In genomic region chr2:3519255-3520190, GRCh38 we compare ENCODE assay signal across 1 cellular context.
TF ChIP-seq lines count a peak whose summit lies in the region.

ADI1 (minus strand) TSS chr2:3519531; CDS start chr2:3519487, 44 bp downstream.

TF ChIP-seq in SK-N-SH, 30 proteins besides CTCF, POLR2A, EP300 and RAD21 (continued from another document):
- TF ChIP-seq RCOR1 (IDR thresholded peaks at IDR 0.05; ENCODE audit: low read length) (no peak; the same call in 1 of the 2 replicates), POLR2AphosphoS5 (IDR thresholded peaks at IDR 0.05; ENCODE audit: low read depth, low read length) (peak; percentile 85), NFIC (IDR thresholded peaks at IDR 0.05; ENCODE audit: borderline replicate concordance) (0 out of 2 replicates have a peak, but pooled peaks have one; percentile 3), GATA2 (CRISPR knock-in tag; IDR thresholded peaks at IDR 0.05) (no peak), USF1 (IDR thresholded peaks at IDR 0.05; ENCODE audit: borderline replicate concordance, low read depth) (no peak), FOXJ3 (CRISPR knock-in tag; IDR thresholded peaks at IDR 0.05) (no peak), JUND (IDR thresholded peaks at IDR 0.05) (no peak), CHD2 (IDR thresholded peaks at IDR 0.05; ENCODE audit: low read length, partially characterized antibody) (no peak), TAF1 (IDR thresholded peaks at IDR 0.05; ENCODE audit: borderline replicate concordance, low read depth, low read length) (peak; percentile 73), TEAD4 (IDR thresholded peaks at IDR 0.05; ENCODE audit: borderline replicate concordance, insufficient read depth) (no peak), USF2 (IDR thresholded peaks at IDR 0.05; ENCODE audit: borderline replicate concordance, low read depth, low read length) (no peak), TCF12 (IDR thresholded peaks at IDR 0.05) (peak; percentile 12; the same call in 1 of the 2 replicates), SMC3 (IDR thresholded peaks at IDR 0.05; ENCODE audit: low read depth, low read length) (no peak), ELF1 (IDR thresholded peaks at IDR 0.05) (no peak), FOXM1 (IDR thresholded peaks at IDR 0.05; ENCODE audit: low read depth) (no peak), GABPA (IDR thresholded peaks at IDR 0.05; ENCODE audit: low read depth) (no peak), RFX5 (IDR thresholded peaks at IDR 0.05; ENCODE audit: low read length) (no peak; the same call in 1 of the 2 replicates)
- TF ChIP-seq, protein P1, sequence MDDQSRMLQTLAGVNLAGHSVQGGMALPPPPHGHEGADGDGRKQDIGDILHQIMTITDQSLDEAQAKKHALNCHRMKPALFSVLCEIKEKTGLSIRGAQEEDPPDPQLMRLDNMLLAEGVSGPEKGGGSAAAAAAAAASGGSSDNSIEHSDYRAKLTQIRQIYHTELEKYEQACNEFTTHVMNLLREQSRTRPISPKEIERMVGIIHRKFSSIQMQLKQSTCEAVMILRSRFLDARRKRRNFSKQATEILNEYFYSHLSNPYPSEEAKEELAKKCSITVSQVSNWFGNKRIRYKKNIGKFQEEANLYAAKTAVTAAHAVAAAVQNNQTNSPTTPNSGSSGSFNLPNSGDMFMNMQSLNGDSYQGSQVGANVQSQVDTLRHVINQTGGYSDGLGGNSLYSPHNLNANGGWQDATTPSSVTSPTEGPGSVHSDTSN (IDR thresholded peaks at IDR 0.05): no peak
